8 cellular contexts compared by ENCODE assay signal in the genomic region with DNA sequence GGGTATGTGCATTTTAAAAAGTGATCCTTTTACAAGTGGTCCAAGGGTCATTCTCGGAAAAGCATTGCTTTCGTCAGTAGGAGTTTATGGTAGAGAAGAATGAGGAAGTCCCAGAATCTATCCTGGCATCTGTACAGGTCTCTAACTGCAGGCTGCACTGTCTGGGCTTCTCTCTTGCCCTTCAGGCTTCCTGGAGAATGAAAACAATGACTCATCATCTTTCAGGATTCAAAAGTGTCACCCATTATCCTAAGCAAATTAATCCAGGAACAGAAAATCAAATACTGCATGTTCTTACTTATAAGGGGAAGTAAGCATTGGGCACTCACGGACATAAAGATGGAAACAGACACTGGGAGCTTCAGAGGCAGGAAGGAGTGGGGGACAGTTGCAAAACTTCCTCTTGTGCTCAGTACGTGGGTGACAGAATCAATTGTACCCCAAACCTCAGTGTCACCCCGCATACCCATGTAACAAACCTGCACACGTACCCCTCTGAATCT.
DNase-seq lines count a peak whose midpoint lies in the region; ATAC-seq and TF ChIP-seq lines count a peak whose summit lies in the region.

No MANE protein-coding gene starts in this region.

- TF ChIP-seq POLR2A in sigmoid colon (IDR thresholded peaks at IDR 0.05) = no peak

- H3K27ac ChIP-seq in RWPE2 (ENCODE audit: poor library complexity, severe bottlenecking) (peak overlapping the region; percentile 97), sigmoid colon (peak overlapping the region; percentile 63 to 89 (median 81))

- H3K4me1 ChIP-seq in RWPE2 (ENCODE audit: insufficient read depth, poor library complexity, severe bottlenecking) (peaks cover 47% of the 10 kb centered on the region), sigmoid colon (peaks cover 0 to 57% (median 55%) of the 10 kb centered on the region in 4 donors)

- TF ChIP-seq CTCF in RWPE2 (IDR thresholded peaks at IDR 0.05; ENCODE audit: poor library complexity, severe bottlenecking) (no peak), sigmoid colon (IDR thresholded peaks at IDR 0.05) (no peak)

- 11 to 26% methylated on average over 6 of the region's 6 CpGs for WGBS in sigmoid colon, 2 donors

- no peaks in the 10 kb centered on the region for H3K9me3 ChIP-seq in RWPE2 (ENCODE audit: severe bottlenecking)
- H3K9me3 ChIP-seq in sigmoid colon = no peaks in the 10 kb centered on the region

- H3K36me3 ChIP-seq in RWPE2 (ENCODE audit: low read depth) = no peaks in the 10 kb centered on the region
- H3K36me3 ChIP-seq in sigmoid colon = no peaks in the 10 kb centered on the region

- intact Hi-C loops in sigmoid colon (cut with DNase I) = loop anchor here (2.0 kb wide), 1 partner anchor 29 kb away; no protein-coding TSS in a partner anchor

- DNase-seq in GM04503 (ENCODE audit: low read depth) = peak; percentile 86
- DNase-seq in RWPE2 (ENCODE audit: low spot score) = no peak
- peak; percentile 91 for DNase-seq in fibroblast of the conjunctiva (ENCODE audit: low read depth)
- DNase-seq in sigmoid colon = no peak
- DNase-seq in activated CD4-positive, alpha-beta T cell treated with anti-CD3 and anti-CD28 coated beads, Interleukin-2, amount 50 U/mL, for 48 hours = no peak
- DNase-seq in mesenteric fat pad (ENCODE audit: low spot score) = no peak
- no peak for DNase-seq in NK-92 treated with Interleukin-12 subunit alpha and Interleukin-12 subunit beta, amount 100 ng/mL, for 24 hours (lab: John Stamatoyannopoulos, UW)
- no peak for DNase-seq in D341Med (ENCODE audit: low spot score)

- H3K27me3 ChIP-seq in RWPE2 (ENCODE audit: insufficient read depth, poor library complexity, severe bottlenecking) (no peaks in the 10 kb centered on the region), sigmoid colon (no peaks in the 10 kb centered on the region)

- H3K4me3 ChIP-seq in RWPE2 (ENCODE audit: severe bottlenecking) (no peak overlapping the region), sigmoid colon (no peak overlapping the region)

- ATAC-seq in RWPE2 (ENCODE audit: low read depth) = peak; percentile 57

- TF ChIP-seq EP300 in sigmoid colon (IDR thresholded peaks at IDR 0.05) = peak in 3 of 4 donors; percentile 36 to 79 (median 53)

Comparison
In these comparisons a context has a peak if more than half of its experiments do, and no peak if none do; other contexts are left out.
1. DNase-seq: peak in GM04503 (single experiment) and fibroblast of the conjunctiva (single experiment); none in RWPE2 (single experiment), sigmoid colon (single experiment), activated CD4-positive, alpha-beta T cell treated with anti-CD3 and anti-CD28 coated beads, Interleukin-2, amount 50 U/mL, for 48 hours (0 of 2), mesenteric fat pad (single experiment), NK-92 treated with Interleukin-12 subunit alpha and Interleukin-12 subunit beta, amount 100 ng/mL, for 24 hours (single experiment) and D341Med (single experiment).